In the genomic region with DNA sequence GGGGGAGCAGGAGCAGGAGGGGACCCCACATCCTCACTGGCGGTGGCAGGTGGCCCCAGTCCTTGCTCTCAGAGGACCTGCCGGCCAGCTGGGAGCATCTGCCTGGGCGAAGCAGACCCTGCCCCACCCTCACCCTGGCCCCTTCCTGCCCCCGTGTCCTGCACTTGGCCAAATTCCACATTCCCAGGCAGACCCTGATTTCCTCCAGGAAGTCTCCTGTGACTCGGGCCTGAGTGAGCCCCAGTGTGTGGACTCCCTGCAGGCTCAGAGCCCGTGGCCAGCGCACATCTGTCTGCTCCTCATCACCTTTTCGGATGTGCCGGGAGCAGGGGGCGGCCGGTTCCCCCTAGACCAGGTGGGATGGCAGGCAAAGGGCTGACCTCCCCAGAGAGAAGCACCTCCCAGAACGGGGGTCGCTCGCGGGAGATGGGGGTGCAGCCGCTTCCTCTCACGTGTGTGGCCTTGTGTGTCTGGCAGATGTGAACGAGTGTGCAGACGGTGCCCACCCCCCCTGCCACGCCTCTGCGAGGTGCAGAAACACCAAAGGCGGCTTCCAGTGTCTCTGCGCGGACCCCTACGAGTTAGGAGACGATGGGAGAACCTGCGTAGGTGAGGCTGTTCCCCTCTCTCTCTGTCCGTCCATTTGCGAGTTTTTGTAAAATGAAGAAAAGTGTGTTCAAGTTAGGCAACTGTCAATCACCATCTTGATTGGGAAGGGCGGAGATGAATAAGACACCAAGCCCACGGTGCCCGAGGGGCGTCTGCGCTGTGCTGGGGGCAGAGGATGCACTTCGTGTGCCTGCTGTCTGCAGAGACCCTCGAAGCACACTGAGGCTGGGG, we compare ENCODE assay signal across 19 cellular contexts.
DNase-seq lines count a peak whose midpoint lies in the region; ATAC-seq, FAIRE-seq and TF ChIP-seq lines count a peak whose summit lies in the region.
"Had no signal": no experiment of that assay in that cellular context is flagged by ENCODE, and none has a peak within 500 bp of the region (broad histone marks: within the 10 kb centered on the region; RNA-seq: fewer than 3 reads in every experiment).

No MANE protein-coding gene starts in this region.

- H3K4me1 ChIP-seq in kidney (ENCODE audit: control insufficient read depth in 1 of 2, insufficient read depth in 1 of 2, low read depth in 1 of 2, low read length in 2 of 2) (no peaks in the 10 kb centered on the region), spleen (peaks cover 0 to 18% (median 0%) of the 10 kb centered on the region in 6 donors)
- no peaks in the 10 kb centered on the region for H3K4me1 ChIP-seq in CD8-positive, alpha-beta T cell (ENCODE audit: insufficient read depth, low read length)

- intact Hi-C loops in CD14-positive monocyte (cut with micrococcal nuclease) (no loop called here), kidney (cut with DNase I) (no loop called here), spleen (cut with DNase I; ENCODE audit: low total_unique reads) (no loop called here)
- intact Hi-C loops in CD8-positive, alpha-beta T cell (cut with DNase I, micrococcal nuclease) = no loop called here

- ATAC-seq in activated naive CD8-positive, alpha-beta T cell treated with anti-CD3 and anti-CD28 coated beads, Interleukin-2, amount 10 ng/mL, durations not matched to agents 7 days and 5 days (ENCODE audit: low read depth) = no peak
- ATAC-seq in CD8-positive, alpha-beta T cell = no peak
- ATAC-seq: HCT116 had no signal

- TF ChIP-seq POLR2A in spleen (IDR thresholded peaks at IDR 0.05) = no peak

- H3K4me3 Mint-ChIP-seq in activated naive CD8-positive, alpha-beta T cell treated with anti-CD3 and anti-CD28 coated beads, Interleukin-2, amount 10 ng/mL, durations not matched to agents 7 days and 5 days = no peak overlapping the region
- H3K4me3 Mint-ChIP-seq in activated naive CD8-positive, alpha-beta T cell treated with anti-CD3 and anti-CD28 coated beads for 36 hours = no peak overlapping the region
- no peak overlapping the region for H3K4me3 Mint-ChIP-seq in CD14-positive monocyte
- no peak overlapping the region for H3K4me3 Mint-ChIP-seq in CD8-positive, alpha-beta T cell

- no peak overlapping the region for H3K27ac Mint-ChIP-seq in activated naive CD8-positive, alpha-beta T cell treated with anti-CD3 and anti-CD28 coated beads, Interleukin-2, amount 10 ng/mL, durations not matched to agents 7 days and 5 days
- no peak overlapping the region for H3K27ac Mint-ChIP-seq in activated naive CD8-positive, alpha-beta T cell treated with anti-CD3 and anti-CD28 coated beads for 36 hours
- no peak overlapping the region for H3K27ac Mint-ChIP-seq in CD14-positive monocyte
- no peak overlapping the region for H3K27ac Mint-ChIP-seq in CD8-positive, alpha-beta T cell

- CTCF ChIA-PET in CD8-positive, alpha-beta T cell (lab: Charles Lee) = no interaction called here

- 65 to 74% (median 73%) methylated on average over 19 to 36 of the region's 36 CpGs for WGBS in spleen, 5 donors

- H3K27ac ChIP-seq in kidney (ENCODE audit: low read depth in 2 of 2, low read length in 2 of 2) = no peak overlapping the region
- peak overlapping the region in 6 of 8 donors; percentile 54 to 78 (median 66) for H3K27ac ChIP-seq in spleen
- no peak overlapping the region for H3K27ac ChIP-seq in CD8-positive, alpha-beta T cell (ENCODE audit: low read depth, low read length)
- H3K27ac ChIP-seq: PC-9 had no signal

- FAIRE-seq in kidney (lab: Jason Lieb, UNC) = no peak
- FAIRE-seq: G401.6 had no signal

- TF ChIP-seq CTCF in CD14-positive monocyte (IDR thresholded peaks at IDR 0.05) = no peak
- TF ChIP-seq CTCF in kidney (IDR thresholded peaks at IDR 0.05; ENCODE audit: borderline replicate concordance, extremely low read depth, insufficient read depth) = no peak
- TF ChIP-seq CTCF in spleen (IDR thresholded peaks at IDR 0.05 in 8 of 11, conservative IDR thresholded peaks at IDR 0.05 in 3 of 11) = no peak
- no peak for TF ChIP-seq CTCF in CD8-positive, alpha-beta T cell (IDR thresholded peaks at IDR 0.05)

- no peaks in the 10 kb centered on the region for H3K36me3 Mint-ChIP-seq in activated naive CD8-positive, alpha-beta T cell treated with anti-CD3 and anti-CD28 coated beads, Interleukin-2, amount 10 ng/mL, durations not matched to agents 7 days and 5 days
- H3K36me3 Mint-ChIP-seq in activated naive CD8-positive, alpha-beta T cell treated with anti-CD3 and anti-CD28 coated beads for 36 hours = no peaks in the 10 kb centered on the region
- no peaks in the 10 kb centered on the region for H3K36me3 Mint-ChIP-seq in CD14-positive monocyte
- H3K36me3 Mint-ChIP-seq in CD8-positive, alpha-beta T cell = no peaks in the 10 kb centered on the region

- H3K36me3 ChIP-seq in kidney (ENCODE audit: control insufficient read depth in 1 of 2, insufficient read depth in 2 of 2, low read length in 2 of 2) = no peaks in the 10 kb centered on the region
- H3K36me3 ChIP-seq in spleen = peaks cover 0 to 4% (median 0%) of the 10 kb centered on the region in 6 donors
- H3K36me3 ChIP-seq in CD8-positive, alpha-beta T cell (ENCODE audit: insufficient read depth, low read length) = no peaks in the 10 kb centered on the region

- H3K4me3 ChIP-seq in kidney (ENCODE audit: low read length in 2 of 2) (no peak overlapping the region), spleen (peak overlapping the region in 1 of 8 donors; percentile 11)
- no peak overlapping the region for H3K4me3 ChIP-seq in CD8-positive, alpha-beta T cell (ENCODE audit: low read depth, low read length)
- H3K4me3 ChIP-seq: PC-9 had no signal

- H3K9me3 Mint-ChIP-seq in activated naive CD8-positive, alpha-beta T cell treated with anti-CD3 and anti-CD28 coated beads, Interleukin-2, amount 10 ng/mL, durations not matched to agents 7 days and 5 days = no peaks in the 10 kb centered on the region
- no peaks in the 10 kb centered on the region for H3K9me3 Mint-ChIP-seq in activated naive CD8-positive, alpha-beta T cell treated with anti-CD3 and anti-CD28 coated beads for 36 hours
- H3K9me3 Mint-ChIP-seq in CD14-positive monocyte = peaks cover 0 to 4% (median 2%) of the 10 kb centered on the region in 7 donors
- no peaks in the 10 kb centered on the region for H3K9me3 Mint-ChIP-seq in CD8-positive, alpha-beta T cell

- POLR2A ChIA-PET in activated naive CD8-positive, alpha-beta T cell treated with anti-CD3 and anti-CD28 coated beads, Interleukin-2, amount 10 ng/mL, durations not matched to agents 7 days and 5 days (lab: Charles Lee) = no interaction called here
- POLR2A ChIA-PET in CD8-positive, alpha-beta T cell (lab: Charles Lee) = no interaction called here

- H3K4me1 Mint-ChIP-seq in activated naive CD8-positive, alpha-beta T cell treated with anti-CD3 and anti-CD28 coated beads, Interleukin-2, amount 10 ng/mL, durations not matched to agents 7 days and 5 days = peaks cover under 1% of the 10 kb centered on the region
- H3K4me1 Mint-ChIP-seq in activated naive CD8-positive, alpha-beta T cell treated with anti-CD3 and anti-CD28 coated beads for 36 hours = no peaks in the 10 kb centered on the region
- no peaks in the 10 kb centered on the region for H3K4me1 Mint-ChIP-seq in CD14-positive monocyte
- H3K4me1 Mint-ChIP-seq in CD8-positive, alpha-beta T cell (ENCODE audit: low read depth) = peaks cover 1% of the 10 kb centered on the region

- H3K27me3 ChIP-seq in spleen (replicated peaks in 1 of 7) = no peaks in the 10 kb centered on the region
- H3K27me3 ChIP-seq in CD8-positive, alpha-beta T cell (ENCODE audit: insufficient read depth, low read length) = no peaks in the 10 kb centered on the region

- no peaks in the 10 kb centered on the region for H3K9me3 ChIP-seq in kidney (ENCODE audit: control insufficient read depth in 1 of 2, low read length in 2 of 2)
- H3K9me3 ChIP-seq in spleen = no peaks in the 10 kb centered on the region
- H3K9me3 ChIP-seq in CD8-positive, alpha-beta T cell (ENCODE audit: low read length) = no peaks in the 10 kb centered on the region

- peak; percentile 14 for DNase-seq in activated naive CD8-positive, alpha-beta T cell treated with anti-CD3 and anti-CD28 coated beads, Interleukin-2, amount 10 ng/mL, durations not matched to agents 7 days and 5 days
- DNase-seq in activated naive CD8-positive, alpha-beta T cell treated with anti-CD3 and anti-CD28 coated beads for 36 hours = no peak
- DNase-seq in CD14-positive monocyte (ENCODE audit: low spot score) (peak; percentile 30), kidney (peak; percentile 53), spleen (peak; percentile 77), iPS-NIHi7 (ENCODE audit: extremely low spot score) (no peak), NOMO-1 treated with DMSO at 0.1 percent for 48 hours (lab: John Stamatoyannopoulos, UW; ENCODE audit: unreplicated experiment) (no peak)
- no peak for DNase-seq in CD8-positive, alpha-beta T cell
- DNase-seq: DND-41, KBM-7, MV-4-11, NCI-H1417 treated with DMSO at 0.1 percent for 48 hours, NCI-H2029, NCI-H2171, NCI-H446 treated with DMSO at 0.1 percent for 48 hours, NCI-H748 treated with DMSO at 0.1 percent for 48 hours, PC-9 had no signal

- no peaks in the 10 kb centered on the region for H3K27me3 Mint-ChIP-seq in activated naive CD8-positive, alpha-beta T cell treated with anti-CD3 and anti-CD28 coated beads, Interleukin-2, amount 10 ng/mL, durations not matched to agents 7 days and 5 days
- H3K27me3 Mint-ChIP-seq in activated naive CD8-positive, alpha-beta T cell treated with anti-CD3 and anti-CD28 coated beads for 36 hours = no peaks in the 10 kb centered on the region
- H3K27me3 Mint-ChIP-seq in CD14-positive monocyte (ENCODE audit: low read depth in 3 of 3) = peaks cover 0 to 5% (median 3%) of the 10 kb centered on the region in 3 donors
- no peaks in the 10 kb centered on the region for H3K27me3 Mint-ChIP-seq in CD8-positive, alpha-beta T cell (ENCODE audit: low read depth)

- no peak overlapping the region for H3K9ac ChIP-seq in kidney (ENCODE audit: low read length in 2 of 2)

Comparison
In these comparisons a context has a peak if more than half of its experiments do, and no peak if none do; other contexts are left out.
1. DNase-seq: peak in activated naive CD8-positive, alpha-beta T cell treated with anti-CD3 and anti-CD28 coated beads, Interleukin-2, amount 10 ng/mL, durations not matched to agents 7 days and 5 days (single experiment), CD14-positive monocyte (single experiment), kidney (single experiment) and spleen (single experiment); none in activated naive CD8-positive, alpha-beta T cell treated with anti-CD3 and anti-CD28 coated beads for 36 hours (single experiment), CD8-positive, alpha-beta T cell (0 of 7), iPS-NIHi7 (single experiment) and NOMO-1 treated with DMSO at 0.1 percent for 48 hours (single experiment).
2. H3K27ac ChIP-seq: peak in spleen (6 of 8); none in kidney (0 of 2) and CD8-positive, alpha-beta T cell (single experiment).